In the genomic region with DNA sequence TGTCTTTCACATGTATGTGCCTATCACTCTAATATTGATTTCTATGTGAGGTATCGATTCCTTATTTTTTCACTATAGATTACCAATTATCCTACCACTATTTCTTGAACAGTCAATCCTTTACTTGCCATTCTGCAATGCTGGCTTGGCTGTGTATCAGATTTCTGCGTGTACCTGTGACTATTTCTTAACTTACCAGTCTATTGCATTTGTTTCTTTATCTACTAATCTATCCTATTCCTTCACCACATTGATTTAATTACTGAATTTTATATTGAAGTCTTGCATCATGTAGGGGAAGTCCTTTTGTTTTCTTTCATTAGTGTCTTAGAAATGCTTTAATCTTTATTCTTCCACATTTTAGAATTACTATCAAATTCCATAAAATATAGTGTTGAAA, we compare ENCODE assay signal across 21 cellular contexts.
"Had no signal": no experiment of that assay in that cellular context is flagged by ENCODE, and none has a peak within 500 bp of the region (broad histone marks: within the 10 kb centered on the region; RNA-seq: fewer than 3 reads in every experiment).

No MANE protein-coding gene starts in this region.

- H3K9me3 Mint-ChIP-seq: neural crest cell had no signal

- H3K27ac Mint-ChIP-seq: activated naive CD4-positive, alpha-beta T cell treated with anti-CD3 and anti-CD28 coated beads for 36 hours; dendritic cell treated with granulocyte-macrophage colony-stimulating factor and Interleukin-4, amounts not matched to agents 40 ng/mL and 50 ng/mL, for 4 days; immature natural killer cell; memory B cell; naive B cell; stimulated activated naive CD8-positive, alpha-beta T cell treated with anti-CD3 and anti-CD28 coated beads, Interleukin-15, Interleukin-2, amounts not matched to agents 100 ng/mL and 50 ng/mL, for 24 hours had no signal

- H3K4me3 ChIP-seq: ascending aorta, heart right ventricle, mucosa of descending colon, right atrium auricular region, suprapubic skin, transverse colon, uterus had no signal

- H3K27me3 Mint-ChIP-seq: dendritic cell treated with granulocyte-macrophage colony-stimulating factor and Interleukin-4, amounts not matched to agents 40 ng/mL and 50 ng/mL, for 4 days; memory B cell; naive B cell; stimulated activated naive CD8-positive, alpha-beta T cell treated with anti-CD3 and anti-CD28 coated beads, Interleukin-15, Interleukin-2, amounts not matched to agents 100 ng/mL and 50 ng/mL, for 24 hours had no signal

- H3K36me3 Mint-ChIP-seq: memory B cell, naive B cell had no signal

- DNase-seq: activated CD4-positive, alpha-beta T cell treated with anti-CD3 and anti-CD28 coated beads, Interleukin-2, amount 50 U/mL, for 1 hour; activated CD4-positive, CD25-positive, alpha-beta regulatory T cell treated with anti-CD3 and anti-CD28 coated beads, Interleukin-2, amount 50 U/mL, for 72 hours; activated CD8-positive, alpha-beta memory T cell treated with anti-CD3 and anti-CD28 coated beads, Interleukin-2, amount 50 U/mL, for 4 hours; activated naive CD4-positive, alpha-beta T cell treated with anti-CD3 and anti-CD28 coated beads for 36 hours; activated T-cell treated with anti-CD3 and anti-CD28 coated beads, Interleukin-2, amount 50 U/mL, for 4 hours; effector CD8-positive, alpha-beta T cell; heart right ventricle; immature natural killer cell; mucosa of descending colon; naive B cell; T-helper 1 cell; T1000; transverse colon; uterus had no signal

- H3K4me1 Mint-ChIP-seq: immature natural killer cell, memory B cell, naive B cell, neural crest cell had no signal

- H3K4me3 Mint-ChIP-seq: activated naive CD4-positive, alpha-beta T cell treated with anti-CD3 and anti-CD28 coated beads for 36 hours; activated T-cell treated with anti-CD3 and anti-CD28 coated beads, Interleukin-2, amount 50 U/mL, for 4 hours; dendritic cell treated with granulocyte-macrophage colony-stimulating factor and Interleukin-4, amounts not matched to agents 40 ng/mL and 50 ng/mL, for 4 days; immature natural killer cell; memory B cell; naive B cell; neural crest cell; stimulated activated naive CD8-positive, alpha-beta T cell treated with anti-CD3 and anti-CD28 coated beads, Interleukin-15, Interleukin-2, amounts not matched to agents 100 ng/mL and 50 ng/mL, for 24 hours had no signal
